ENCODE assay signal across 32 cellular contexts in the genomic region with DNA sequence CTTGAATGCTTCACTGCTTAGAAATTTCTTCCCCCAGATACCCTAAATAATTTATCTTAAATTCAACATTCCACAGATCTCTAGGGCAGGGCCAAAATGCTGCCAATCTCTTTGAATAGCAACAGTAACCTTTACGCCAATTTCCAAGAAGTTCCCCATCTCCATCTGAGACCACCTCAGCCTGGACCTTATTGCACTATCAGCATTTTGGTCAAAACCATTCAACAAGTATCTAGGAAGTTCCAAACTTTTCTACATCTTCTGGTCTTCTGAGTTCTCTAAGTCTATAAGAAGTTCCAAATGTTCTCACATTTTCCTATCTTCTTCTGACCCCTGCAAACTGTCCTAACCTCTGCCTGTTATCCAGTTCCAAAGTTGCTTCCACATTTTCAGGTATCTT.
DNase-seq lines count a peak whose midpoint lies in the region; ATAC-seq, FAIRE-seq and TF ChIP-seq lines count a peak whose summit lies in the region.
"Had no signal": no experiment of that assay in that cellular context is flagged by ENCODE, and none has a peak within 500 bp of the region (broad histone marks: within the 10 kb centered on the region; RNA-seq: fewer than 3 reads in every experiment).

No MANE protein-coding gene starts in this region.

- TF ChIP-seq EP300 in HepG2 (IDR thresholded peaks at IDR 0.05; ENCODE audit: low read depth in 2 of 2, low read length in 2 of 2): no peak
- TF ChIP-seq EP300 in HepG2 (CRISPR knock-in tag; IDR thresholded peaks at IDR 0.05; ENCODE audit: borderline replicate concordance): no peak
- no peak for TF ChIP-seq EP300 in A549 (IDR thresholded peaks at IDR 0.05)

- H3K79me2 ChIP-seq in HepG2 (ENCODE audit: insufficient read depth, low read length): no peaks in the 10 kb centered on the region

- H3K18ac ChIP-seq in IMR-90 (ENCODE audit: low read depth, low read length): no peak overlapping the region

- POLR2A ChIA-PET in HepG2 (lab: Yijun Ruan, JAX) (no interaction called here), A549 (lab: Yijun Ruan, JAX) (no interaction called here), IMR-90 (lab: Charles Lee; ENCODE audit: unreplicated experiment) (no interaction called here)

- peaks cover 71% of the 10 kb centered on the region for H3K9me3 ChIP-seq in HepG2 (ENCODE audit: low read length)
- H3K9me3 ChIP-seq in right lobe of liver: no peaks in the 10 kb centered on the region
- H3K9me3 ChIP-seq in A549: no peaks in the 10 kb centered on the region
- peaks cover 2% of the 10 kb centered on the region; the same call in 1 of the 2 replicates for H3K9me3 ChIP-seq in IMR-90 (ENCODE audit: control insufficient read depth, insufficient read depth, low read length)
- H3K9me3 ChIP-seq: BE2C had no signal

- no peak overlapping the region for H3K27ac ChIP-seq in HepG2 (ENCODE audit: extremely low read length, insufficient read depth, low read length)
- no peak overlapping the region for H3K27ac ChIP-seq in right lobe of liver
- H3K27ac ChIP-seq in A549: no peak overlapping the region
- no peak overlapping the region for H3K27ac ChIP-seq in IMR-90 (ENCODE audit: insufficient read depth, low read length)
- H3K27ac ChIP-seq: 22Rv1, BLaER1, C4-2B had no signal

- H4K8ac ChIP-seq in IMR-90 (ENCODE audit: low read depth in 2 of 2, low read length in 2 of 2): no peak overlapping the region

- no peak for DNase-seq in HepG2 (ENCODE audit: low spot score)
- no peak for DNase-seq in right lobe of liver
- DNase-seq in A549 (ENCODE audit: low read depth in 1 of 2, low spot score in 1 of 2): no peak
- no peak for DNase-seq in IMR-90
- DNase-seq in stimulated activated CD4-positive, alpha-beta T cell treated with anti-CD3 and anti-CD28 coated beads, Interleukin-4, amount 100 ng/mL, for 24 hours: no peak
- DNase-seq: 8988T; ACHN; AML-193; BE2C; C1 segment of cervical spinal cord; Caco-2; Calu3; CD4-positive, alpha-beta memory T cell; CD4-positive, alpha-beta T cell; CD4-positive, CD25-positive, alpha-beta regulatory T cell; CD8-positive, alpha-beta memory T cell; CD8-positive, alpha-beta T cell; COR-L47; DMS 273 treated with DMSO at 0.1 percent for 48 hours; DMS153; DMS53; DMS79; DMS79 treated with DMSO at 0.1 percent for 48 hours; DND-41; EL had no signal

- no peak overlapping the region for H2AFZ ChIP-seq in HepG2 (ENCODE audit: low read length)
- H2AFZ ChIP-seq in IMR-90 (replicated peaks; ENCODE audit: low read length, poor library complexity): no peak overlapping the region

- H3K14ac ChIP-seq in IMR-90 (replicated peaks; ENCODE audit: low read depth, low read length): no peak overlapping the region

- ATAC-seq in HepG2 (no peak), right lobe of liver (no peak), A549 (no peak), IMR-90 (ENCODE audit: low read depth) (no peak), GM21367 (IDR thresholded peaks at IDR 0.05; ENCODE audit: unreplicated experiment) (no peak)
- ATAC-seq: CD8-positive, alpha-beta T cell had no signal

- no peak overlapping the region for H4K91ac ChIP-seq in IMR-90 (ENCODE audit: insufficient read depth, low read depth, low read length)

- CTCF ChIA-PET in HepG2 (lab: Yijun Ruan, JAX; ENCODE audit: low intra/inter-chr PET ratio, low total read pairs): no interaction called here
- CTCF ChIA-PET in A549 (lab: Yijun Ruan, JAX): no interaction called here
- CTCF ChIA-PET in IMR-90 (lab: Yijun Ruan, JAX): no interaction called here

- no peak overlapping the region for H3K4ac ChIP-seq in IMR-90 (ENCODE audit: low read depth, low read length)

- no peak overlapping the region for H2BK20ac ChIP-seq in IMR-90 (ENCODE audit: low read depth, low read length)

- no peak for FAIRE-seq in HepG2 (lab: Jason Lieb, UNC)
- no peak for FAIRE-seq in A549 (lab: Jason Lieb, UNC)
- FAIRE-seq: A204.1, D721Med had no signal

- no TSS peak for BruUV-seq in HepG2 (replicated peaks; lab: Mats Ljungman, UMichigan)
- BruUV-seq in IMR-90 (replicated peaks; lab: Mats Ljungman, UMichigan): no TSS peak

- H3K9ac ChIP-seq in HepG2 (ENCODE audit: insufficient read depth, low read depth, low read length) (no peak overlapping the region), IMR-90 (ENCODE audit: low read depth, low read length) (no peak overlapping the region)
- H3K9ac ChIP-seq: BLaER1; BLaER1 treated with 17β-estradiol and CSF1 and Interleukin-3, amounts not matched to agents 10 nM and 100 nM had no signal

- no peak overlapping the region for H2AK5ac ChIP-seq in IMR-90 (ENCODE audit: low read depth, low read length)

- 100% methylated on average over 1 of the region's 1 CpG for WGBS in HepG2 (ENCODE audit: low lambda C conversion rate)
- 100% methylated on average over 1 of the region's 1 CpG for WGBS in right lobe of liver (ENCODE audit: insufficient coverage, low coverage, low lambda C conversion rate, missing lambda C conversion rate)
- WGBS in A549 (ENCODE audit: missing lambda C conversion rate): 44% methylated on average over 1 of the region's 1 CpG
- WGBS in IMR-90 (ENCODE audit: extremely low coverage in 2 of 2, insufficient read length in 1 of 2), 2 experiments: 100% methylated on average over 1 of the region's 1 CpG; no CpG with 5 or more reads in 1 of the 2 experiments

- TF ChIP-seq CTCF in HepG2 (CRISPR knock-in tag; IDR thresholded peaks at IDR 0.05): no peak
- no peak for TF ChIP-seq CTCF in right lobe of liver (IDR thresholded peaks at IDR 0.05)
- no peak for TF ChIP-seq CTCF in A549 (IDR thresholded peaks at IDR 0.05)
- no peak for TF ChIP-seq CTCF in IMR-90 (conservative IDR thresholded peaks at IDR 0.05; ENCODE audit: low read depth, low read length)

- H2BK5ac ChIP-seq in IMR-90 (ENCODE audit: low read depth, low read length, poor library complexity, severe bottlenecking): no peak overlapping the region

- H2BK15ac ChIP-seq in IMR-90 (ENCODE audit: low read depth, low read length): no peak overlapping the region

- H3K4me2 ChIP-seq in HepG2 (ENCODE audit: low read depth, low read length) (no peak overlapping the region), A549 (no peak overlapping the region), IMR-90 (ENCODE audit: low read depth, low read length) (no peak overlapping the region)
- H3K4me2 ChIP-seq: BLaER1; BLaER1 treated with 17β-estradiol and CSF1 and Interleukin-3, amounts not matched to agents 10 nM and 100 nM had no signal

- in situ Hi-C loops in HepG2 (cut with HindIII; ENCODE audit: extremely low pct_ligation_motif_present, low pct_unique_long_range_greater_than_20kb): no loop called here
- in situ Hi-C loops in IMR-90 (cut with MboI; ENCODE audit: low sequenced_read_pairs): no loop called here

- no peaks in the 10 kb centered on the region for H3K36me3 ChIP-seq in HepG2 (replicated peaks in 1 of 2; ENCODE audit: control insufficient read depth in 1 of 2, insufficient read depth in 2 of 2, low read length in 2 of 2)
- H3K36me3 ChIP-seq in right lobe of liver: no peaks in the 10 kb centered on the region
- no peaks in the 10 kb centered on the region for H3K36me3 ChIP-seq in IMR-90 (ENCODE audit: control insufficient read depth, insufficient read depth, low read length)
- H3K36me3 ChIP-seq: BE2C, BLaER1 had no signal

- no peaks in the 10 kb centered on the region for H3K27me3 ChIP-seq in HepG2 (ENCODE audit: control insufficient read depth in 1 of 2, insufficient read depth in 2 of 2, low read length in 2 of 2)
- H3K27me3 ChIP-seq in right lobe of liver: no peaks in the 10 kb centered on the region
- no peaks in the 10 kb centered on the region for H3K27me3 ChIP-seq in IMR-90 (ENCODE audit: control insufficient read depth, insufficient read depth, low read length)
- H3K27me3 ChIP-seq: BE2C; BLaER1; BLaER1 treated with 17β-estradiol and CSF1 and Interleukin-3, amounts not matched to agents 10 nM and 100 nM had no signal

- no peaks in the 10 kb centered on the region for H3K9me1 ChIP-seq in IMR-90 (ENCODE audit: insufficient read depth, low read length)

- no peak overlapping the region for H2BK120ac ChIP-seq in IMR-90 (ENCODE audit: low read depth, low read length)

- no peak overlapping the region for H3K4me3 ChIP-seq in HepG2 (replicated peaks in 1 of 3; ENCODE audit: insufficient read depth in 1 of 3, low read depth in 2 of 3, low read length in 3 of 3)
- no peak overlapping the region for H3K4me3 ChIP-seq in right lobe of liver
- no peak overlapping the region for H3K4me3 ChIP-seq in A549
- H3K4me3 ChIP-seq in IMR-90 (ENCODE audit: insufficient read depth, low read depth, low read length): no peak overlapping the region
- H3K4me3 ChIP-seq: BLaER1 had no signal

- no peaks in the 10 kb centered on the region for H3K79me1 ChIP-seq in IMR-90 (ENCODE audit: low read depth in 1 of 2, low read length in 2 of 2)

- no peak for TF ChIP-seq POLR2A in HepG2 (IDR thresholded peaks at IDR 0.05; ENCODE audit: insufficient read depth in 1 of 2, low read depth in 2 of 2, low read length in 2 of 2)
- no peak for TF ChIP-seq POLR2A in right lobe of liver (IDR thresholded peaks at IDR 0.05)
- TF ChIP-seq POLR2A in A549 (IDR thresholded peaks at IDR 0.05; ENCODE audit: low read length): no peak
- TF ChIP-seq POLR2A in IMR-90 (IDR thresholded peaks at IDR 0.05; ENCODE audit: low read depth, low read length): no peak

- intact Hi-C loops in HepG2 (cut with micrococcal nuclease; ENCODE audit: unreplicated experiment) (no loop called here), right lobe of liver (cut with DNase I) (no loop called here), IMR-90 (cut with micrococcal nuclease) (no loop called here)

- H4K5ac ChIP-seq in IMR-90 (ENCODE audit: low read depth, low read length): no peak overlapping the region

- H3K4me1 ChIP-seq in HepG2 (ENCODE audit: insufficient read depth, low read length) (no peaks in the 10 kb centered on the region), right lobe of liver (peaks cover 0 to 4% (median 0%) of the 10 kb centered on the region in 4 donors), A549 (no peaks in the 10 kb centered on the region), IMR-90 (ENCODE audit: control insufficient read depth, insufficient read depth, low read length) (no peaks in the 10 kb centered on the region)
- H3K4me1 ChIP-seq: BE2C, BLaER1, Caco-2 had no signal

- no peak overlapping the region for H3K23ac ChIP-seq in IMR-90 (ENCODE audit: low read depth, low read length)

- H3K56ac ChIP-seq in IMR-90 (ENCODE audit: extremely low read depth, insufficient read depth, low read length): no peak overlapping the region

- TF ChIP-seq RAD21 in HepG2 (CRISPR knock-in tag; IDR thresholded peaks at IDR 0.05) (no peak), A549 (conservative IDR thresholded peaks at IDR 0.05 in 1 of 2, IDR thresholded peaks at IDR 0.05 in 1 of 2) (no peak), IMR-90 (IDR thresholded peaks at IDR 0.05; ENCODE audit: low read length) (no peak)

- H4K20me1 ChIP-seq in HepG2 (ENCODE audit: insufficient read depth, low read length) (no peaks in the 10 kb centered on the region), IMR-90 (ENCODE audit: insufficient read depth, low read length) (no peaks in the 10 kb centered on the region)
- H4K20me1 ChIP-seq: BLaER1; BLaER1 treated with 17β-estradiol and CSF1 and Interleukin-3, amounts not matched to agents 10 nM and 100 nM had no signal

- no peak overlapping the region for H2AK9ac ChIP-seq in IMR-90 (replicated peaks; ENCODE audit: low read depth, low read length, poor library complexity)

- dilution Hi-C loops in IMR-90 (cut with HindIII; ENCODE audit: low sequenced_read_pairs, unreplicated experiment): no loop called here
